In the genomic region with DNA sequence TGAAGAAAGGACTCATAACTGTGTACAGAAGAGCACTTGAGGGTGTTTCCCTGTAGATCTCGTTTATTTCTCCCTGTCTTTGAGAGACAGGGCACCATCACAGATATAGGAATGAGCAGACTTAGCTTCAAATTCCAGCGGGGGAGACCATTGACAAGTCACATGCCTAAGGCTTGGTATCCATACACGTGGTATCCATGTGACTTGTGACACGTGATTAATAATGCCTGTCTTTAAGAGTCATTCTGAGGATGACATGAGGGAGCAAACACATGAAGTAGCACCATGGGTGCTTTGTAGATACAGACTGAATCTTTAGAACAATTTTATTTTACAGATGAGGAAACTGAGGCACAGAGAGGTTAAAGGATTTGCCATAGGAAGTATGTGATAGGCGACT, we compare ENCODE assay signal across 30 cellular contexts.
"Had no signal": no experiment of that assay in that cellular context is flagged by ENCODE, and none has a peak within 500 bp of the region (broad histone marks: within the 10 kb centered on the region; RNA-seq: fewer than 3 reads in every experiment).

No MANE protein-coding gene starts in this region.

- H3K9ac ChIP-seq: neural progenitor cell, parathyroid adenoma had no signal

- H3K9me3 ChIP-seq: ovary, psoas muscle, spleen, suprapubic skin, testis, tibial artery, transverse colon, upper lobe of right lung, vagina had no signal

- H3K36me3 ChIP-seq: neural progenitor cell, ovary, spleen, suprapubic skin, tibial artery, transverse colon, upper lobe of right lung, vagina had no signal

- H2AFZ ChIP-seq: neural progenitor cell, parathyroid adenoma had no signal

- H3K27me3 ChIP-seq: neural progenitor cell, ovary, testis, tibial artery, transverse colon, upper lobe of right lung, vagina had no signal

- FAIRE-seq: urothelium cell line had no signal

- ATAC-seq: naive thymus-derived CD4-positive, alpha-beta T cell; natural killer cell; psoas muscle; sciatic nerve; stimulated activated memory B cell treated with anti-CD40 and anti-IgM and Interleukin-4, amounts not matched to agents 10 μg/mL and 1 μg/mL and 100 μg/mL, for 72 hours; stimulated activated naive CD8-positive, alpha-beta T cell treated with anti-CD3 and anti-CD28 coated beads, Interleukin-15, amount 100 ng/mL, for 72 hours; stimulated activated naive CD8-positive, alpha-beta T cell treated with anti-CD3 and anti-CD28 coated beads, Interleukin-15, Interleukin-2, amounts not matched to agents 100 U/mL and 50 U/mL, for 24 hours; upper lobe of right lung had no signal

- DNase-seq: naive thymus-derived CD4-positive, alpha-beta T cell; natural killer cell; occipital lobe; ovary; posterior cingulate gyrus; psoas muscle; right cardiac atrium; spleen; stimulated activated CD4-positive, alpha-beta T cell treated with anti-CD3 and anti-CD28 coated beads, Interleukin-12 subunit alpha, Interleukin-12 subunit beta, amount 100 ng/mL, for 4 hours; stimulated activated CD4-positive, alpha-beta T cell treated with anti-CD3 and anti-CD28 coated beads, Interleukin-1b, Interleukin-23, amount 100 ng/mL, for 48 hours; stimulated activated CD4-positive, alpha-beta T cell treated with anti-CD3 and anti-CD28 coated beads, Interleukin-4, amount 100 ng/mL, for 1 hour; stimulated activated CD4-positive, alpha-beta T cell treated with anti-CD3 and anti-CD28 coated beads, Interleukin-4, amount 100 ng/mL, for 4 hours; stimulated activated CD8-positive, alpha-beta memory T cell treated with anti-CD3 and anti-CD28 coated beads, Interleukin-4, amount 100 ng/mL, for 48 hours; stimulated activated naive CD4-positive, alpha-beta T cell; stimulated activated naive CD8-positive, alpha-beta T cell treated with anti-CD3 and anti-CD28 coated beads, Interleukin-15, amount 100 ng/mL, for 72 hours; stimulated activated naive CD8-positive, alpha-beta T cell treated with anti-CD3 and anti-CD28 coated beads, Interleukin-15, Interleukin-2, amounts not matched to agents 100 U/mL and 50 U/mL, for 24 hours; substantia nigra; testis; tibial artery; transverse colon; upper lobe of right lung had no signal

- H3K4me1 ChIP-seq: parathyroid adenoma, psoas muscle, spleen, testis, transverse colon, upper lobe of right lung, vagina had no signal

- H3K79me2 ChIP-seq: parathyroid adenoma had no signal

- H3K4me2 ChIP-seq: neural progenitor cell, smooth muscle cell had no signal

- H3K4me3 ChIP-seq: neural progenitor cell, ovary, psoas muscle, skin epidermis, smooth muscle cell, spleen, suprapubic skin, testis, tibial artery, transverse colon, upper lobe of right lung, vagina had no signal

- H3K27ac ChIP-seq: neural progenitor cell, ovary, parathyroid adenoma, psoas muscle, skin epidermis, spleen, suprapubic skin, testis, tibial artery, transverse colon, upper lobe of right lung, vagina had no signal
